ENCODE assay signal across 2 cellular contexts in the genomic region with DNA sequence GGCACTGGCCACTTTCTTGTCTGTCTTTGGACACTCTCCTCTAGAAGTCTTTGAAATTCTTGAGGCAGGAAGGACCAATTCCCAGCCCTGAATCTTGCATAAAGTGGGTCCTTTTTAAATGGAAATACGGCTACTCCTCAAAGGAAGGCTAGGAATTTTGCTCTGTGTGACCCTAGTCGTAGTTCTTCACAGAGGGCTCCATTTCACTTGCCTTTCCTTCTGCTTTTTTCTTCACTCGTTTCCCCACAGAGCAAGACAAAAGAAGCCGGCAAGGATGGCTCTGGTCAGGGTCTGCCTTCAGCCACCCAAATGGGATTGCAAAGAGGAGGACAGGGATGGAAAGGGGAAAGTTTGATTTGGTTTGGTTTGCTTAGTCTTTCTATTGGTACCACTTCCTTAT.
TF ChIP-seq lines count a peak whose summit lies in the region.

No MANE protein-coding gene starts in this region.

TF ChIP-seq in SK-N-SH, 30 proteins besides CTCF, POLR2A, EP300 and RAD21 (continued from another document):
- TF ChIP-seq, protein P1, sequence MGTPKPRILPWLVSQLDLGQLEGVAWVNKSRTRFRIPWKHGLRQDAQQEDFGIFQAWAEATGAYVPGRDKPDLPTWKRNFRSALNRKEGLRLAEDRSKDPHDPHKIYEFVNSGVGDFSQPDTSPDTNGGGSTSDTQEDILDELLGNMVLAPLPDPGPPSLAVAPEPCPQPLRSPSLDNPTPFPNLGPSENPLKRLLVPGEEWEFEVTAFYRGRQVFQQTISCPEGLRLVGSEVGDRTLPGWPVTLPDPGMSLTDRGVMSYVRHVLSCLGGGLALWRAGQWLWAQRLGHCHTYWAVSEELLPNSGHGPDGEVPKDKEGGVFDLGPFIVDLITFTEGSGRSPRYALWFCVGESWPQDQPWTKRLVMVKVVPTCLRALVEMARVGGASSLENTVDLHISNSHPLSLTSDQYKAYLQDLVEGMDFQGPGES (IDR thresholded peaks at IDR 0.05; ENCODE audit: low read depth, low read length): no peak
- TF ChIP-seq GABPA (IDR thresholded peaks at IDR 0.05; ENCODE audit: low read depth) (no peak), FOSL2 (IDR thresholded peaks at IDR 0.05; ENCODE audit: borderline replicate concordance, low read depth) (no peak), SIN3A (IDR thresholded peaks at IDR 0.05; ENCODE audit: borderline replicate concordance, low read depth, low read length) (no peak), TAF1 (IDR thresholded peaks at IDR 0.05; ENCODE audit: borderline replicate concordance, low read depth, low read length) (no peak), POLR2AphosphoS5 (IDR thresholded peaks at IDR 0.05; ENCODE audit: low read depth, low read length) (no peak), RFX5 (IDR thresholded peaks at IDR 0.05; ENCODE audit: low read length) (no peak), RXRA (IDR thresholded peaks at IDR 0.05; ENCODE audit: borderline replicate concordance, low read depth) (no peak), MEF2A (IDR thresholded peaks at IDR 0.05; ENCODE audit: borderline replicate concordance, low read depth) (no peak), NRF1 (IDR thresholded peaks at IDR 0.05; ENCODE audit: low read depth, low read length) (no peak), MXI1 (IDR thresholded peaks at IDR 0.05; ENCODE audit: low read depth, low read length) (no peak)
- TF ChIP-seq, protein P2, sequence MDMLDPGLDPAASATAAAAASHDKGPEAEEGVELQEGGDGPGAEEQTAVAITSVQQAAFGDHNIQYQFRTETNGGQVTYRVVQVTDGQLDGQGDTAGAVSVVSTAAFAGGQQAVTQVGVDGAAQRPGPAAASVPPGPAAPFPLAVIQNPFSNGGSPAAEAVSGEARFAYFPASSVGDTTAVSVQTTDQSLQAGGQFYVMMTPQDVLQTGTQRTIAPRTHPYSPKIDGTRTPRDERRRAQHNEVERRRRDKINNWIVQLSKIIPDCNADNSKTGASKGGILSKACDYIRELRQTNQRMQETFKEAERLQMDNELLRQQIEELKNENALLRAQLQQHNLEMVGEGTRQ (IDR thresholded peaks at IDR 0.05; ENCODE audit: borderline replicate concordance, low read depth, low read length): no peak
TF ChIP-seq in SK-N-SH: peak in this region for 0.

TF ChIP-seq in SK-N-SH treated with all-trans-retinoic acid at 6 μM for 48 hours, 23 proteins besides CTCF, POLR2A, EP300 and RAD21 (continued from another document):
- TF ChIP-seq, protein P3, sequence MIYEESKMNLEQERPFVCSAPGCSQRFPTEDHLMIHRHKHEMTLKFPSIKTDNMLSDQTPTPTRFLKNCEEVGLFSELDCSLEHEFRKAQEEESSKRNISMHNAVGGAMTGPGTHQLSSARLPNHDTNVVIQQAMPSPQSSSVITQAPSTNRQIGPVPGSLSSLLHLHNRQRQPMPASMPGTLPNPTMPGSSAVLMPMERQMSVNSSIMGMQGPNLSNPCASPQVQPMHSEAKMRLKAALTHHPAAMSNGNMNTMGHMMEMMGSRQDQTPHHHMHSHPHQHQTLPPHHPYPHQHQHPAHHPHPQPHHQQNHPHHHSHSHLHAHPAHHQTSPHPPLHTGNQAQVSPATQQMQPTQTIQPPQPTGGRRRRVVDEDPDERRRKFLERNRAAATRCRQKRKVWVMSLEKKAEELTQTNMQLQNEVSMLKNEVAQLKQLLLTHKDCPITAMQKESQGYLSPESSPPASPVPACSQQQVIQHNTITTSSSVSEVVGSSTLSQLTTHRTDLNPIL (CRISPR knock-in tag; IDR thresholded peaks at IDR 0.05; ENCODE audit: low read depth): no peak
- no peak for TF ChIP-seq TCF4 (CRISPR knock-in tag; IDR thresholded peaks at IDR 0.05; ENCODE audit: borderline replicate concordance)
- TF ChIP-seq, protein P4, sequence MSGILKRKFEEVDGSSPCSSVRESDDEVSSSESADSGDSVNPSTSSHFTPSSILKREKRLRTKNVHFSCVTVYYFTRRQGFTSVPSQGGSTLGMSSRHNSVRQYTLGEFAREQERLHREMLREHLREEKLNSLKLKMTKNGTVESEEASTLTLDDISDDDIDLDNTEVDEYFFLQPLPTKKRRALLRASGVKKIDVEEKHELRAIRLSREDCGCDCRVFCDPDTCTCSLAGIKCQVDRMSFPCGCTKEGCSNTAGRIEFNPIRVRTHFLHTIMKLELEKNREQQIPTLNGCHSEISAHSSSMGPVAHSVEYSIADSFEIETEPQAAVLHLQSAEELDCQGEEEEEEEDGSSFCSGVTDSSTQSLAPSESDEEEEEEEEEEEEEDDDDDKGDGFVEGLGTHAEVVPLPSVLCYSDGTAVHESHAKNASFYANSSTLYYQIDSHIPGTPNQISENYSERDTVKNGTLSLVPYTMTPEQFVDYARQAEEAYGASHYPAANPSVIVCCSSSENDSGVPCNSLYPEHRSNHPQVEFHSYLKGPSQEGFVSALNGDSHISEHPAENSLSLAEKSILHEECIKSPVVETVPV (CRISPR knock-in tag; IDR thresholded peaks at IDR 0.05): no peak
- TF ChIP-seq, protein P5, sequence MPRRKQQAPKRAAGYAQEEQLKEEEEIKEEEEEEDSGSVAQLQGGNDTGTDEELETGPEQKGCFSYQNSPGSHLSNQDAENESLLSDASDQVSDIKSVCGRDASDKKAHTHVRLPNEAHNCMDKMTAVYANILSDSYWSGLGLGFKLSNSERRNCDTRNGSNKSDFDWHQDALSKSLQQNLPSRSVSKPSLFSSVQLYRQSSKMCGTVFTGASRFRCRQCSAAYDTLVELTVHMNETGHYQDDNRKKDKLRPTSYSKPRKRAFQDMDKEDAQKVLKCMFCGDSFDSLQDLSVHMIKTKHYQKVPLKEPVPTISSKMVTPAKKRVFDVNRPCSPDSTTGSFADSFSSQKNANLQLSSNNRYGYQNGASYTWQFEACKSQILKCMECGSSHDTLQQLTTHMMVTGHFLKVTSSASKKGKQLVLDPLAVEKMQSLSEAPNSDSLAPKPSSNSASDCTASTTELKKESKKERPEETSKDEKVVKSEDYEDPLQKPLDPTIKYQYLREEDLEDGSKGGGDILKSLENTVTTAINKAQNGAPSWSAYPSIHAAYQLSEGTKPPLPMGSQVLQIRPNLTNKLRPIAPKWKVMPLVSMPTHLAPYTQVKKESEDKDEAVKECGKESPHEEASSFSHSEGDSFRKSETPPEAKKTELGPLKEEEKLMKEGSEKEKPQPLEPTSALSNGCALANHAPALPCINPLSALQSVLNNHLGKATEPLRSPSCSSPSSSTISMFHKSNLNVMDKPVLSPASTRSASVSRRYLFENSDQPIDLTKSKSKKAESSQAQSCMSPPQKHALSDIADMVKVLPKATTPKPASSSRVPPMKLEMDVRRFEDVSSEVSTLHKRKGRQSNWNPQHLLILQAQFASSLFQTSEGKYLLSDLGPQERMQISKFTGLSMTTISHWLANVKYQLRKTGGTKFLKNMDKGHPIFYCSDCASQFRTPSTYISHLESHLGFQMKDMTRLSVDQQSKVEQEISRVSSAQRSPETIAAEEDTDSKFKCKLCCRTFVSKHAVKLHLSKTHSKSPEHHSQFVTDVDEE (CRISPR knock-in tag; IDR thresholded peaks at IDR 0.05): no peak
- TF ChIP-seq ZC3H10 (CRISPR knock-in tag; IDR thresholded peaks at IDR 0.05): no peak
- TF ChIP-seq ARNTL (CRISPR knock-in tag; IDR thresholded peaks at IDR 0.05; ENCODE audit: borderline replicate concordance, low read depth): no peak
- no peak for TF ChIP-seq TOX (CRISPR knock-in tag; IDR thresholded peaks at IDR 0.05; ENCODE audit: borderline replicate concordance)
- no peak for TF ChIP-seq ZNF8 (CRISPR knock-in tag; IDR thresholded peaks at IDR 0.05)
